8 cellular contexts compared by ENCODE assay signal in the genomic region with DNA sequence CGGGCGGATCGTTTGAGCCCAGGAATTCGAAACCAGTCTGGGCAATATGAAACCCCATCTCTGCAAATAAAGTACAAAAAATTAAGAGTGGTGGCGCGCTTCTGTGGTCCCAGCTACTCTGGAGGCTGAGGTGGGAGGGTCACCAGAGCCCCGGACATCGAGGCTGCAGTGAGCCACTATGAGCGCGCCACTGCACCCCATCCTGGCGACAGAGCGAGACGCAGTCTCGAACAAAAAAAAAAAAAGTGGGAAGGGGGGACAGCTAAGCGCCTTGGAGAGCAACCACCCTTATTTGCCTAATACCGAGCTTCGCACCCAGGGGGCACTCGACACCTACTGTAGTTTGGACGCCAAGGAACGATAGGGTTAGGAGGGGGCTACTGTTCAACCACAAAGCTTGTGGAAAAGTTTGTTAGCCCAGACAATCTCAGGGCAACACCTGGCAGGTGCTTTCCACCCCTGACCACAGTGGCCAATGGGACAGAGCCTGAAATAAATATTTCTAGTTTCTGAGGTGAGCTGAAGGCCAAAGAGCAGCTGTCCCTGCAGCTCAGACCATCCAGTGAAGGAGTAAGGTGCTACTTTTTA. TPM values are rescaled to one million over a fixed set of nuclear protein-coding genes. Genes with fewer than 3 reads are reported as not detected.
DNase-seq lines count a peak whose midpoint lies in the region; ATAC-seq and TF ChIP-seq lines count a peak whose summit lies in the region.

No MANE protein-coding gene starts in this region.

- peaks cover 12% of the 10 kb centered on the region for H3K36me3 Mint-ChIP-seq in natural killer cell

- H3K4me3 Mint-ChIP-seq in natural killer cell = peak overlapping the region; percentile 98

- peaks cover 33 to 34% of the 10 kb centered on the region in 2 donors for H3K4me1 Mint-ChIP-seq in natural killer cell

- intact Hi-C loops in natural killer cell (cut with micrococcal nuclease) = loop anchor here (1.0 to 5.0 kb wide), 3 partner anchors 16 to 184 kb away; partner anchors contain the start of genes COASY and RAMP2

- H3K27ac Mint-ChIP-seq in natural killer cell = peak overlapping the region; percentile 95 to 96

- DNase-seq in DMS 273 (lab: John Stamatoyannopoulos, UW; ENCODE audit: unreplicated experiment) = peak; percentile 93
- peak; percentile 74 for DNase-seq in LHCN-M2 (ENCODE audit: low read depth)
- DNase-seq in Peyer's patch = peak; percentile 80 to 92 (median 87)
- peak; percentile 42 for DNase-seq in activated T-helper 9 cell treated with anti-CD3 and anti-CD28 coated beads, Interleukin-2, amount 50 U/mL, for 16 hours (ENCODE audit: low read depth)
- peak; percentile 77 for DNase-seq in fibroblast of the aortic adventitia (ENCODE audit: low read depth)
- DNase-seq in natural killer cell = peak; percentile 61
- DNase-seq in superior temporal gyrus (ENCODE audit: extremely low spot score) = peak; percentile 75

- H3K27ac ChIP-seq in Peyer's patch = peak overlapping the region; percentile 81 to 92 (median 87)

- H3K4me3 ChIP-seq in Peyer's patch = peak overlapping the region; percentile 48 to 89 (median 60)
- peak overlapping the region; percentile 75 for H3K4me3 ChIP-seq in fibroblast of the aortic adventitia (ENCODE audit: low read depth, low read length)

- H3K9me3 ChIP-seq in Peyer's patch = no peaks in the 10 kb centered on the region

- H3K4me1 ChIP-seq in Peyer's patch = peaks cover 0 to 22% (median 6%) of the 10 kb centered on the region in 4 donors

- ATAC-seq in GM21737 (IDR thresholded peaks at IDR 0.05; ENCODE audit: unreplicated experiment) (peak; percentile 59), natural killer cell (peak; percentile 47 to 56 (median 49))

- H3K27me3 Mint-ChIP-seq in natural killer cell (ENCODE audit: low read depth in 2 of 2) = no peaks in the 10 kb centered on the region

- TF ChIP-seq POLR2A in Peyer's patch (IDR thresholded peaks at IDR 0.05) = no peak

- H3K27me3 ChIP-seq in Peyer's patch = no peaks in the 10 kb centered on the region

- TF ChIP-seq CTCF in Peyer's patch (IDR thresholded peaks at IDR 0.05) (peak; percentile 48 to 83 (median 72)), fibroblast of the aortic adventitia (IDR thresholded peaks at IDR 0.05; ENCODE audit: insufficient read depth, low read length) (peak; percentile 79), natural killer cell (IDR thresholded peaks at IDR 0.05) (peak; percentile 59)

- peaks cover 0 to 49% (median 0%) of the 10 kb centered on the region in 3 donors for H3K36me3 ChIP-seq in Peyer's patch

- no peaks in the 10 kb centered on the region for H3K9me3 Mint-ChIP-seq in natural killer cell

RNA-seq across cellular contexts. Expression of gene PSMC3IP, which starts 0.8 kb away (rescaled TPM):
- 23.2 and 32.4 TPM in 2 replicates for total RNA-seq in LHCN-M2 (2014; rRNA removed)
- 20.1 TPM for polyA plus RNA-seq in LHCN-M2 (2012)
- 1 to 10 TPM in 2 of 4 donors, not detected in 2; 1.2 to 1.5 TPM for total RNA-seq in Peyer's patch
- 0.49 and 18.3 TPM in 2 replicates for total RNA-seq in fibroblast of the aortic adventitia (ENCODE audit: low replicate concordance)
- 1 to 10 TPM; 5.0 to 6.2 (median 5.7) TPM for total RNA-seq in natural killer cell

RNA-seq across cellular contexts. Expression of gene MLX, which starts 11.5 kb away (rescaled TPM):
- total RNA-seq in LHCN-M2 (2014; rRNA removed) (43.5 and 50.9 TPM in 2 replicates), Peyer's patch (100 to 1,000 TPM in 3 of 4 donors, 10 to 100 TPM in 1; 65.2 to 180 (median 133) TPM), fibroblast of the aortic adventitia (ENCODE audit: low replicate concordance) (10.5 and 41.8 TPM in 2 replicates), natural killer cell (10 to 100 TPM; 38.9 to 58.2 (median 42.6) TPM)
- 50.3 TPM for polyA plus RNA-seq in LHCN-M2 (2012)

RNA-seq across cellular contexts. Expression of gene COASY, which starts 16.4 kb away (rescaled TPM):
- 25.8 and 31.7 TPM in 2 replicates for total RNA-seq in LHCN-M2 (2014; rRNA removed)
- 53.6 TPM for polyA plus RNA-seq in LHCN-M2 (2012)
- 10 to 100 TPM; 42.1 to 95.4 (median 80.2) TPM for total RNA-seq in Peyer's patch
- total RNA-seq in fibroblast of the aortic adventitia (ENCODE audit: low replicate concordance) = 11.0 and 19.1 TPM in 2 replicates
- 10 to 100 TPM; 61.1 to 67.8 (median 62.3) TPM for total RNA-seq in natural killer cell

RNA-seq across cellular contexts. Expression of gene HSD17B1, which starts 25.7 kb away (rescaled TPM):
- total RNA-seq in LHCN-M2 (2014; rRNA removed) = 0.26 and 0.34 TPM in 2 replicates
- polyA plus RNA-seq in LHCN-M2 (2012) = 1.9 TPM
- total RNA-seq in Peyer's patch = 1 to 10 TPM in 2 of 4 donors, under 1 TPM in 1, not detected in 1; 0.94 to 3.9 (median 1.7) TPM
- total RNA-seq in fibroblast of the aortic adventitia (ENCODE audit: low replicate concordance) = 0.99 and 4.7 TPM in 2 replicates
- total RNA-seq in natural killer cell = 1 to 10 TPM in 2 of 3 donors, under 1 TPM in 1; 0.68 to 1.6 (median 1.2) TPM

RNA-seq across cellular contexts. Expression of gene RETREG3, which starts 30.8 kb away (rescaled TPM):
- total RNA-seq in LHCN-M2 (2014; rRNA removed) (33.2 and 35.5 TPM in 2 replicates), Peyer's patch (10 to 100 TPM; 31.4 to 66.6 (median 55.8) TPM), fibroblast of the aortic adventitia (ENCODE audit: low replicate concordance) (41.1 and 52.6 TPM in 2 replicates), natural killer cell (100 to 1,000 TPM in 2 of 3 donors, 10 to 100 TPM in 1; 76.0 to 114 (median 101) TPM)
- polyA plus RNA-seq in LHCN-M2 (2012) = 14.0 TPM

Comparison
In these comparisons a context has a peak if more than half of its experiments do, and no peak if none do; other contexts are left out.
1. Peak in every context shown above with its lines: DNase-seq, ATAC-seq, H3K4me3 ChIP-seq and H3K27ac ChIP-seq.
2. DNase-seq: peak in every context shown above with its lines; median percentile 93 in DMS 273; 87 in Peyer's patch; 77 in fibroblast of the aortic adventitia; 75 in superior temporal gyrus; 74 in LHCN-M2; 61 in natural killer cell; 42 in activated T-helper 9 cell treated with anti-CD3 and anti-CD28 coated beads, Interleukin-2, amount 50 U/mL, for 16 hours.